In genomic region chr11:32586576-32587190, GRCh38 we compare ENCODE assay signal across 1 cellular context.
TF ChIP-seq lines count a peak whose summit lies in the region.

No MANE protein-coding gene starts in this region.

TF ChIP-seq in GM12878, 131 proteins besides CTCF, POLR2A, EP300 and RAD21 (continued from another document):
- TF ChIP-seq POLR2AphosphoS2 (IDR thresholded peaks at IDR 0.05; ENCODE audit: low read depth, low read length): no peak
- no peak for TF ChIP-seq MEF2B (IDR thresholded peaks at IDR 0.05; ENCODE audit: partially characterized antibody, poor library complexity, severe bottlenecking)
- TF ChIP-seq MLLT1 (IDR thresholded peaks at IDR 0.05): no peak
- TF ChIP-seq MTA3 (IDR thresholded peaks at IDR 0.05; ENCODE audit: borderline replicate concordance, low read length): no peak
- no peak for TF ChIP-seq ZZZ3 (IDR thresholded peaks at IDR 0.05; ENCODE audit: control insufficient read depth, insufficient read length, low read depth)
- TF ChIP-seq HDAC6 (IDR thresholded peaks at IDR 0.05; ENCODE audit: unreplicated experiment): no peak
- TF ChIP-seq BRCA1 (IDR thresholded peaks at IDR 0.05; ENCODE audit: low read depth, low read length): no peak
- no peak for TF ChIP-seq KLF5 (IDR thresholded peaks at IDR 0.05; ENCODE audit: partially characterized antibody)
- TF ChIP-seq ZNF384 (IDR thresholded peaks at IDR 0.05; ENCODE audit: borderline replicate concordance, low read depth, low read length): no peak
- TF ChIP-seq YY1 (IDR thresholded peaks at IDR 0.05; ENCODE audit: low read depth, low read length): no peak
- TF ChIP-seq CBX5 (IDR thresholded peaks at IDR 0.05; ENCODE audit: low read depth): no peak
- no peak for TF ChIP-seq STAT1 (conservative IDR thresholded peaks at IDR 0.05)
- no peak for TF ChIP-seq RFX5 (IDR thresholded peaks at IDR 0.05; ENCODE audit: low read depth, low read length)
- TF ChIP-seq SMAD1 (IDR thresholded peaks at IDR 0.05; ENCODE audit: low read depth, partially characterized antibody): no peak
- no peak for TF ChIP-seq ZNF622 (IDR thresholded peaks at IDR 0.05)
- TF ChIP-seq, protein P1, sequence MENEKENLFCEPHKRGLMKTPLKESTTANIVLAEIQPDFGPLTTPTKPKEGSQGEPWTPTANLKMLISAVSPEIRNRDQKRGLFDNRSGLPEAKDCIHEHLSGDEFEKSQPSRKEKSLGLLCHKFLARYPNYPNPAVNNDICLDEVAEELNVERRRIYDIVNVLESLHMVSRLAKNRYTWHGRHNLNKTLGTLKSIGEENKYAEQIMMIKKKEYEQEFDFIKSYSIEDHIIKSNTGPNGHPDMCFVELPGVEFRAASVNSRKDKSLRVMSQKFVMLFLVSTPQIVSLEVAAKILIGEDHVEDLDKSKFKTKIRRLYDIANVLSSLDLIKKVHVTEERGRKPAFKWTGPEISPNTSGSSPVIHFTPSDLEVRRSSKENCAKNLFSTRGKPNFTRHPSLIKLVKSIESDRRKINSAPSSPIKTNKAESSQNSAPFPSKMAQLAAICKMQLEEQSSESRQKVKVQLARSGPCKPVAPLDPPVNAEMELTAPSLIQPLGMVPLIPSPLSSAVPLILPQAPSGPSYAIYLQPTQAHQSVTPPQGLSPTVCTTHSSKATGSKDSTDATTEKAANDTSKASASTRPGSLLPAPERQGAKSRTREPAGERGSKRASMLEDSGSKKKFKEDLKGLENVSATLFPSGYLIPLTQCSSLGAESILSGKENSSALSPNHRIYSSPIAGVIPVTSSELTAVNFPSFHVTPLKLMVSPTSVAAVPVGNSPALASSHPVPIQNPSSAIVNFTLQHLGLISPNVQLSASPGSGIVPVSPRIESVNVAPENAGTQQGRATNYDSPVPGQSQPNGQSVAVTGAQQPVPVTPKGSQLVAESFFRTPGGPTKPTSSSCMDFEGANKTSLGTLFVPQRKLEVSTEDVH (IDR thresholded peaks at IDR 0.05; ENCODE audit: low read depth, partially characterized antibody): no peak
TF ChIP-seq in GM12878: peak in this region for 0.
